Comparison of ENCODE assay signal across 13 cellular contexts in the genomic region with DNA sequence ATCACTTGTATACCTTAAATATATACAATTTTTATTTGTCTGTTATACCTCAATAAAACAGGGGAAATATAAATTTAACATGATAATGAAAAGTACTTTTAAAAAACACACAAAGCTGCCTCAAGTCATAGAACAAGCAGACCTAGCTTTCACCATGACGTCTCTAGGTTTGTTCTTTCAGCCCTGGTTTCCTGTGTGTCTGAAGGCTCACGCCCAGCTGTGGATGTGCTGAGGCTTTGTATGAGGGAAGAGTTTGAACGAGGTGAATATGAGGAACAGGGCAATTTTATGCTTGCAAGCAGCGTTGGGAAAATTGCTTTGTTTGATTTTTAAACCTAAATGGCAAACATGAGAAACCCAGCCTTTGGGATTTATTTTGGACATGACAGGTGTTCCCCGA. TPM values are rescaled to one million over a fixed set of nuclear protein-coding genes. Genes with fewer than 3 reads are reported as not detected.
A peak's percentile ranks its signal among the peaks of the same experiment; 100 is the strongest.
DNase-seq lines count a peak whose midpoint lies in the region; ATAC-seq and TF ChIP-seq lines count a peak whose summit lies in the region.
"Had no signal": no experiment of that assay in that cellular context is flagged by ENCODE, and none has a peak within 500 bp of the region (broad histone marks: within the 10 kb centered on the region; RNA-seq: fewer than 3 reads in every experiment).

No MANE protein-coding gene starts in this region.

- H3K4me3 Mint-ChIP-seq in activated CD4-positive, alpha-beta T cell treated with anti-CD3 and anti-CD28 coated beads, Interleukin-2, amount 10 ng/mL, durations not matched to agents 24 days and 14 days = peak overlapping the region; percentile 2
- H3K4me3 Mint-ChIP-seq in chondrocyte (ENCODE audit: unreplicated experiment) = no peak overlapping the region

- peaks cover 39% of the 10 kb centered on the region for H3K4me1 Mint-ChIP-seq in activated CD4-positive, alpha-beta T cell treated with anti-CD3 and anti-CD28 coated beads, Interleukin-2, amount 10 ng/mL, durations not matched to agents 24 days and 14 days
- peaks cover 82% of the 10 kb centered on the region for H3K4me1 Mint-ChIP-seq in chondrocyte (ENCODE audit: low read depth)

- ATAC-seq in GM19438 (IDR thresholded peaks at IDR 0.05; ENCODE audit: low read depth, unreplicated experiment) = peak; percentile 63
- no peak for ATAC-seq in GM21526 (IDR thresholded peaks at IDR 0.05; ENCODE audit: low FRiP score, unreplicated experiment)

- H3K36me3 Mint-ChIP-seq in activated CD4-positive, alpha-beta T cell treated with anti-CD3 and anti-CD28 coated beads, Interleukin-2, amount 10 ng/mL, durations not matched to agents 24 days and 14 days (ENCODE audit: low read depth) = peaks cover 2% of the 10 kb centered on the region
- peaks cover 3% of the 10 kb centered on the region for H3K36me3 Mint-ChIP-seq in chondrocyte (ENCODE audit: low read depth)

- intact Hi-C loops in activated CD4-positive, alpha-beta T cell treated with anti-CD3 and anti-CD28 coated beads, Interleukin-2, amount 10 ng/mL, durations not matched to agents 24 days and 14 days (cut with micrococcal nuclease) = loop anchor here (1.0 to 5.0 kb wide), 4 partner anchors 13 to 368 kb away; no protein-coding TSS in a partner anchor

- H3K27ac ChIP-seq in KOPT-K1 (ENCODE audit: low read depth, low read length, poor library complexity, severe bottlenecking) = peak overlapping the region; percentile 13
- H3K27ac ChIP-seq: HL-60 had no signal

- H3K36me3 ChIP-seq in KOPT-K1 (ENCODE audit: insufficient read depth, low read length) = no peaks in the 10 kb centered on the region

- DNase-seq in activated CD4-positive, alpha-beta T cell treated with anti-CD3 and anti-CD28 coated beads, Interleukin-2, amount 10 ng/mL, durations not matched to agents 24 days and 14 days = peak; percentile 81
- no peak for DNase-seq in activated CD4-positive, alpha-beta T cell treated with anti-CD3 and anti-CD28 coated beads, Interleukin-2, amount 50 U/mL, for 48 hours
- DNase-seq in chondrocyte (ENCODE audit: low spot score) (no peak), NCI-H82 treated with DMSO at 0.1 percent for 48 hours (lab: John Stamatoyannopoulos, UW; ENCODE audit: unreplicated experiment) (no peak), NCI-H524 (lab: John Stamatoyannopoulos, UW) (no peak)
- DNase-seq: activated gamma-delta T cell, DMS 273 treated with DMSO at 0.1 percent for 48 hours, NCI-H446, occipital lobe had no signal

- no peak for TF ChIP-seq CTCF in chondrocyte (IDR thresholded peaks at IDR 0.05)

- H3K27ac Mint-ChIP-seq in activated CD4-positive, alpha-beta T cell treated with anti-CD3 and anti-CD28 coated beads, Interleukin-2, amount 10 ng/mL, durations not matched to agents 24 days and 14 days = no peak overlapping the region
- peak overlapping the region; percentile 59 for H3K27ac Mint-ChIP-seq in chondrocyte (ENCODE audit: unreplicated experiment)

- no peaks in the 10 kb centered on the region for H3K9me3 Mint-ChIP-seq in activated CD4-positive, alpha-beta T cell treated with anti-CD3 and anti-CD28 coated beads, Interleukin-2, amount 10 ng/mL, durations not matched to agents 24 days and 14 days
- H3K9me3 Mint-ChIP-seq in chondrocyte (ENCODE audit: low read depth) = no peaks in the 10 kb centered on the region

- no peaks in the 10 kb centered on the region for H3K9me3 ChIP-seq in KOPT-K1 (ENCODE audit: insufficient read depth, low read length, poor library complexity, severe bottlenecking)

- peaks cover 52% of the 10 kb centered on the region for H3K27me3 Mint-ChIP-seq in activated CD4-positive, alpha-beta T cell treated with anti-CD3 and anti-CD28 coated beads, Interleukin-2, amount 10 ng/mL, durations not matched to agents 24 days and 14 days
- H3K27me3 Mint-ChIP-seq in chondrocyte (ENCODE audit: low read depth) = no peaks in the 10 kb centered on the region

RNA-seq across cellular contexts. Expression of a gene that starts 15.3 kb away (rescaled TPM):
- total RNA-seq in activated CD4-positive, alpha-beta T cell treated with anti-CD3 and anti-CD28 coated beads, Interleukin-2, amount 10 ng/mL, durations not matched to agents 24 days and 14 days = 0.47 TPM in 2 replicates
- 58.8 to 66.2 TPM (median 59.5 TPM) in 3 replicates for total RNA-seq in chondrocyte

Comparison
In these comparisons a context has a peak if more than half of its experiments do, and no peak if none do; other contexts are left out.
1. RNA of a gene that starts 15.3 kb away (total RNA-seq): 58.8 to 66.2 TPM in chondrocyte; 0.47 TPM in activated CD4-positive, alpha-beta T cell treated with anti-CD3 and anti-CD28 coated beads, Interleukin-2, amount 10 ng/mL, durations not matched to agents 24 days and 14 days; every median in the first group is over 10 times any median in the second.